In the genomic region with DNA sequence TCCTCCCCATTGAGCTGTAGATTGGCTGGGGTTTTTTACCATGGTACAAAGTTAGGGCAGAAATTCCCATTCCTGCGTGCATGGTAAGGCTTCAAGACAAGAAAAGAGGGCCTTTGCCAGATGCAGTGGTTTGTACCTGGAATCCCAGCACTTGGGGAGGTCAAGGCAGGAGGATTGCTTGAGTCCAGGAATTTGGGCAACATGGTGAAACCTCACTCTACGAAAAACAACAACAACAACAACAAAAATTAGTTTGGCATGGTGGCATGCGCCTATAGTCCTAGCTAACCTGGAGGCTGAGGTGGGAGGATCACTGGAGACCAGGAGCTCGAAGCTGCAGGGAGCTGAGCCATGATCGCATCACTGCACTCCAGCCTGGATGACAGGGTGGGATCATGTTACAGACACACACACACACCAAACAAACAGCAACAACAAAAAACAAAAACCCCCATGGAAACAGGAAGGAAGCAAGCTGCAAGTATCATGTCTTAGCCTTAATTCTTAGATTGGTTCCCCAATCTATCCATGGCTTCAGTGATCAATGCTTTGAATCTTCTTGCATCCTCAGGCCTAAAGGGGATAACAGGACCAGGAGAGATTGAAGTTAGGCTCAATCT, we compare ENCODE assay signal across 1 cellular context.
TF ChIP-seq lines count a peak whose summit lies in the region.

No MANE protein-coding gene starts in this region.

TF ChIP-seq in A549, 52 proteins besides CTCF, POLR2A, EP300 and RAD21:
- 0 out of 2 replicates have a peak, but pooled peaks have one; percentile 42 for TF ChIP-seq RARB (CRISPR knock-in tag; IDR thresholded peaks at IDR 0.05)
- peak; percentile 73; the same call in 1 of the 2 replicates for TF ChIP-seq POLR2AphosphoS2 (conservative IDR thresholded peaks at IDR 0.05; ENCODE audit: low read length)
- no peak for TF ChIP-seq JUN (IDR thresholded peaks at IDR 0.05)
- no peak for TF ChIP-seq RCOR1 (IDR thresholded peaks at IDR 0.05; ENCODE audit: low read depth, low read length)
